In genomic region chr5:180950291-180950949, GRCh38 we compare ENCODE assay signal across 16 cellular contexts. TPM values are rescaled to one million over a fixed set of nuclear protein-coding genes. Genes with fewer than 3 reads are reported as not detected.
A peak's percentile ranks its signal among the peaks of the same experiment; 100 is the strongest.
DNase-seq lines count a peak whose midpoint lies in the region; ATAC-seq, FAIRE-seq and TF ChIP-seq lines count a peak whose summit lies in the region.
"Had no signal": no experiment of that assay in that cellular context is flagged by ENCODE, and none has a peak within 500 bp of the region (broad histone marks: within the 10 kb centered on the region; RNA-seq: fewer than 3 reads in every experiment).

No MANE protein-coding gene starts in this region.

- no peak for TF ChIP-seq RAD21 in A549 (conservative IDR thresholded peaks at IDR 0.05 in 1 of 2, IDR thresholded peaks at IDR 0.05 in 1 of 2)

- H3K4me3 ChIP-seq in A549 = no peak overlapping the region

- TF ChIP-seq EP300 in A549 (IDR thresholded peaks at IDR 0.05) = no peak

- CTCF ChIA-PET in A549 (lab: Yijun Ruan, JAX) (no interaction called here), RWPE1 (lab: Yijun Ruan, JAX) (interaction anchor here (0.6 kb wide), 1 partner anchor 233 kb away, joined by 6 read pairs; no protein-coding TSS in a partner anchor)

- no peak overlapping the region for H3K4me2 ChIP-seq in A549

- ATAC-seq in A549 = no peak
- no peak for ATAC-seq in GM21360 (IDR thresholded peaks at IDR 0.05; ENCODE audit: unreplicated experiment)

- H3K4me1 ChIP-seq in A549 = no peaks in the 10 kb centered on the region

- peak in 1 of 2 experiments; percentile 6 for DNase-seq in A549 (ENCODE audit: low read depth in 1 of 2, low spot score in 1 of 2)
- peak; percentile 16 for DNase-seq in HS-5 (ENCODE audit: low read depth)
- peak; percentile 57 for DNase-seq in RWPE1 (ENCODE audit: low spot score)
- DNase-seq in kidney tubule cell (ENCODE audit: low spot score) = peak; percentile 31
- DNase-seq in nucleus accumbens (lab: John Stamatoyannopoulos, UW) = no peak
- DNase-seq in RCC 7860 (ENCODE audit: low spot score) = no peak
- DNase-seq in DMS53 treated with DMSO at 0.1 percent for 48 hours (lab: John Stamatoyannopoulos, UW; ENCODE audit: unreplicated experiment) = no peak
- DNase-seq: Caco-2, GDM1, GOT3, NCI-H1105 treated with DMSO at 0.1 percent for 48 hours, NCI-H187 treated with DMSO at 0.1 percent for 48 hours, NCI-H524, RPMI8226 had no signal

- 32% methylated on average over 6 of the region's 6 CpGs for WGBS in A549 (ENCODE audit: missing lambda C conversion rate)

- no peak overlapping the region for H3K27ac ChIP-seq in A549
- H3K27ac ChIP-seq in RWPE1 = no peak overlapping the region

- POLR2A ChIA-PET in A549 (lab: Yijun Ruan, JAX) = no interaction called here
- POLR2A ChIA-PET in RWPE1 (lab: Yijun Ruan, JAX; ENCODE audit: low non-redundant PET) = no interaction called here

- FAIRE-seq in A549 (lab: Jason Lieb, UNC) = peak; percentile 36
- no peak for FAIRE-seq in RCC 7860 (lab: Jason Lieb, UNC)
- FAIRE-seq: A204.1 had no signal

- TF ChIP-seq CTCF in A549 (IDR thresholded peaks at IDR 0.05) (no peak), RWPE1 (conservative IDR thresholded peaks at IDR 0.05; ENCODE audit: low read depth) (no peak)

- no peak for TF ChIP-seq POLR2A in A549 (IDR thresholded peaks at IDR 0.05; ENCODE audit: low read length)

- no peaks in the 10 kb centered on the region for H3K9me3 ChIP-seq in A549
- H3K9me3 ChIP-seq: Caco-2 had no signal

TF ChIP-seq in A549, 52 proteins besides CTCF, POLR2A, EP300 and RAD21:
- TF ChIP-seq HEYL (CRISPR knock-in tag; IDR thresholded peaks at IDR 0.05) (no peak), ZSCAN20 (CRISPR knock-in tag; IDR thresholded peaks at IDR 0.05) (no peak), HOXA7 (CRISPR knock-in tag; IDR thresholded peaks at IDR 0.05) (no peak), BHLHE40 (IDR thresholded peaks at IDR 0.05; ENCODE audit: low read depth, low read length) (no peak), RCOR1 (IDR thresholded peaks at IDR 0.05; ENCODE audit: low read depth, low read length) (no peak)
- TF ChIP-seq, protein P1, sequence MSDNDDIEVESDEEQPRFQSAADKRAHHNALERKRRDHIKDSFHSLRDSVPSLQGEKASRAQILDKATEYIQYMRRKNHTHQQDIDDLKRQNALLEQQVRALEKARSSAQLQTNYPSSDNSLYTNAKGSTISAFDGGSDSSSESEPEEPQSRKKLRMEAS (IDR thresholded peaks at IDR 0.05) = no peak

RNA-seq across cellular contexts. Expression of gene BTNL3, which starts 38.2 kb away (rescaled TPM):
- polyA plus RNA-seq in A549 (2011; rRNA removed) (not detected in 2 replicates), A549 (2017; fragmentation: RNase III; extraction: RNeasy Plus Mini Kit Qiagen cat#74134 plus additional on column Dnase treatment) (not detected in 3 replicates)
- not detected in 2 replicates for polyA plus RNA-seq in A549 (2012; cell fraction: cytosol; rRNA removed)
- polyA plus RNA-seq in A549 (2012; cell fraction: nucleus; rRNA removed) = not detected in 2 replicates
- polyA minus RNA-seq in A549 (2011; rRNA and poly(A)+ RNA removed) = not detected in 2 replicates

RNA-seq across cellular contexts. Expression of gene BTNL8, which starts 51.5 kb away (rescaled TPM):
- not detected in 2 replicates for polyA plus RNA-seq in A549 (2011; rRNA removed)
- not detected in 2 replicates for polyA plus RNA-seq in A549 (2012; cell fraction: cytosol; rRNA removed)
- polyA plus RNA-seq in A549 (2012; cell fraction: nucleus; rRNA removed) = not detected in 2 replicates
- polyA plus RNA-seq in A549 (2017; fragmentation: RNase III; extraction: RNeasy Plus Mini Kit Qiagen cat#74134 plus additional on column Dnase treatment) = not detected in 3 replicates
- not detected in 2 replicates for polyA minus RNA-seq in A549 (2011; rRNA and poly(A)+ RNA removed)

Comparison
In these comparisons a context has a peak if more than half of its experiments do, and no peak if none do; other contexts are left out.
1. DNase-seq: peak in HS-5 (single experiment), RWPE1 (single experiment) and kidney tubule cell (single experiment); none in nucleus accumbens (0 of 56), RCC 7860 (single experiment) and DMS53 treated with DMSO at 0.1 percent for 48 hours (single experiment).